1 cellular context compared by ENCODE assay signal in the genomic region with DNA sequence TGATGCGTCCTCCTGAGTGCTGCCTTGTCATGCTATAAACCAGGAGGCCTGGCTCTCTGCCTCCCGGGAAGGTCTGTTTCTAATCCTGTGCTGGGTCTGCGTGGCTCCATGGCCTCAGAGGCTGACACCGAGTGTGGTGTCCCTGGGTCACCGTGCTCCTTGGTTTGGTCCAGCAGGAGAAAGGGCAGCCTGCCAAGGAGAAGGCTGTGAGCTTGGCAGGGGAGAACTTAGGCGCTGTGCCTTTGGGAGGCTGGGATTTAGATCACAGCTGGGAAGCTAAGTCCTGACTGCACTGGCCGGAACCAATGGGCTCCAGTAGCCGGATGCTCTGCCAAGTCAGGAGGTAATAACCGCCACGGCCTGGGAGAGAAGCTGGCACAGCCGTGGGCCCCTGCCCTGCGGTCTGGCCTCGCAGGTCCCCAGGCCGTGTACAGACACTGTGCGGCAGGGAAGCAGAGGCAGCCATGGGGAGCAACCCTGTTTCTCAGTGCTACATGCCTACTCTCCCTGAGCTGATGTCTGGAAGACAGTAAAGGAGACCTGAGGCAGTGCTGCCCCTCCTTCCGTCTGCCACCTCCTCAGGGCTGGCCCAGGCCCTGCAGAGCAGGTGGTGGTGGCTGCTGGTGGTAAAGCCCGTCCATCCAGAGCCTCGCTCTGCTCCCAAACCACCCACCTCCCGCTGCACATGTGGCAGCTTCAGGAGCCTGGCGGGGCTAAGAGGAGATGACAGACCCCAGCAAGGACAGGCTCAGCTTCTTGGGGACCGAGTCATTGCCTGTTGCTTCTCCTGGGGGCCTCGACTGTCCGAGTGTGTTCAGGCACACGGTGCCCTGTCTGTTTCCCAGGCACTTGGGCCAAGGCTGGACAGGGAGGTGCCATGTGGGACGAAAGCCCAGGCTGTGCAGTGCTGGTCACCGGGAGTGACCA.
TF ChIP-seq lines count a peak whose summit lies in the region.

No MANE protein-coding gene starts in this region.

TF ChIP-seq in SK-N-SH, 30 proteins besides CTCF, POLR2A, EP300 and RAD21 (continued from another document):
- TF ChIP-seq, protein P1, sequence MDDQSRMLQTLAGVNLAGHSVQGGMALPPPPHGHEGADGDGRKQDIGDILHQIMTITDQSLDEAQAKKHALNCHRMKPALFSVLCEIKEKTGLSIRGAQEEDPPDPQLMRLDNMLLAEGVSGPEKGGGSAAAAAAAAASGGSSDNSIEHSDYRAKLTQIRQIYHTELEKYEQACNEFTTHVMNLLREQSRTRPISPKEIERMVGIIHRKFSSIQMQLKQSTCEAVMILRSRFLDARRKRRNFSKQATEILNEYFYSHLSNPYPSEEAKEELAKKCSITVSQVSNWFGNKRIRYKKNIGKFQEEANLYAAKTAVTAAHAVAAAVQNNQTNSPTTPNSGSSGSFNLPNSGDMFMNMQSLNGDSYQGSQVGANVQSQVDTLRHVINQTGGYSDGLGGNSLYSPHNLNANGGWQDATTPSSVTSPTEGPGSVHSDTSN (IDR thresholded peaks at IDR 0.05) = no peak
- no peak for TF ChIP-seq CHD2 (IDR thresholded peaks at IDR 0.05; ENCODE audit: low read length, partially characterized antibody)
- no peak for TF ChIP-seq RCOR1 (IDR thresholded peaks at IDR 0.05; ENCODE audit: low read length)
- TF ChIP-seq, protein P2, sequence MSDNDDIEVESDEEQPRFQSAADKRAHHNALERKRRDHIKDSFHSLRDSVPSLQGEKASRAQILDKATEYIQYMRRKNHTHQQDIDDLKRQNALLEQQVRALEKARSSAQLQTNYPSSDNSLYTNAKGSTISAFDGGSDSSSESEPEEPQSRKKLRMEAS (IDR thresholded peaks at IDR 0.05; ENCODE audit: low read depth) = no peak
- no peak for TF ChIP-seq GATA2 (CRISPR knock-in tag; IDR thresholded peaks at IDR 0.05)
